9 cellular contexts compared by ENCODE assay signal in genomic region chr3:15325228-15325627, GRCh38. TPM values are rescaled to one million over a fixed set of nuclear protein-coding genes. Genes with fewer than 3 reads are reported as not detected.
DNase-seq lines count a peak whose midpoint lies in the region; ATAC-seq and TF ChIP-seq lines count a peak whose summit lies in the region.
"Had no signal": no experiment of that assay in that cellular context is flagged by ENCODE, and none has a peak within 500 bp of the region (broad histone marks: within the 10 kb centered on the region; RNA-seq: fewer than 3 reads in every experiment).

No MANE protein-coding gene starts in this region.

- no peaks in the 10 kb centered on the region for H3K27me3 Mint-ChIP-seq in CD4-positive, alpha-beta T cell

- CTCF ChIA-PET in CD4-positive, alpha-beta T cell (lab: Charles Lee) = interaction anchor here (0.6 to 1.5 kb wide), 2 partner anchors 41 to 55 kb away, joined by 3 read pairs; no protein-coding TSS in a partner anchor
- CTCF ChIA-PET in PC-3 (lab: Charles Lee) = interaction anchor here (0.7 kb wide), 1 partner anchor 41 kb away, joined by 3 read pairs; no protein-coding TSS in a partner anchor

- H3K36me3 ChIP-seq in PC-3 (ENCODE audit: low read depth, low read length) (no peaks in the 10 kb centered on the region), parathyroid adenoma (ENCODE audit: control insufficient read depth, insufficient read depth, low read length) (no peaks in the 10 kb centered on the region)

- H3K4me3 Mint-ChIP-seq in CD4-positive, alpha-beta T cell = no peak overlapping the region

- intact Hi-C loops in CD4-positive, alpha-beta T cell (cut with DNase I, micrococcal nuclease) = no loop called here
- intact Hi-C loops in PC-3 (cut with micrococcal nuclease) = no loop called here

- BruUV-seq in PC-3 (replicated peaks; lab: Mats Ljungman, UMichigan) = no TSS peak

- ATAC-seq in CD4-positive, alpha-beta T cell (ENCODE audit: poor library complexity) = no peak
- ATAC-seq in PC-3 (peak; percentile 34), HG03025 (IDR thresholded peaks at IDR 0.05; ENCODE audit: low FRiP score, unreplicated experiment) (no peak)

- no peak for DNase-seq in CD4-positive, alpha-beta T cell
- DNase-seq in PC-3 (peak; percentile 76), epithelial cell of esophagus (ENCODE audit: low read depth) (peak; percentile 29), NCI-H526 (lab: John Stamatoyannopoulos, UW) (no peak), foreskin melanocyte (no peak), T-helper 2 cell (no peak)
- DNase-seq: DMS79 treated with DMSO at 0.1 percent for 48 hours had no signal

- POLR2A ChIA-PET in CD4-positive, alpha-beta T cell (lab: Charles Lee) = no interaction called here
- POLR2A ChIA-PET in PC-3 (lab: Charles Lee; ENCODE audit: unreplicated experiment) = no interaction called here

- H4K20me1 ChIP-seq in PC-3 (ENCODE audit: low read length) = no peaks in the 10 kb centered on the region

- peak overlapping the region; percentile 38 for H3K4me2 ChIP-seq in PC-3 (ENCODE audit: low read length)
- peak overlapping the region; percentile 7 for H3K4me2 ChIP-seq in parathyroid adenoma (ENCODE audit: low read length)

- no peak overlapping the region for H3K4me3 ChIP-seq in PC-3 (ENCODE audit: low read length)
- H3K4me3 ChIP-seq in epithelial cell of esophagus (ENCODE audit: low read length) = no peak overlapping the region
- no peak overlapping the region for H3K4me3 ChIP-seq in parathyroid adenoma (ENCODE audit: low read depth, low read length)

- H3K9me3 Mint-ChIP-seq in CD4-positive, alpha-beta T cell = no peaks in the 10 kb centered on the region

- H3K27ac ChIP-seq in CD4-positive, alpha-beta T cell (ENCODE audit: low read depth, low read length) = no peak overlapping the region
- H3K27ac ChIP-seq in PC-3 (ENCODE audit: low read length) (peak overlapping the region; percentile 45), parathyroid adenoma (peak overlapping the region; percentile 90)

- peaks cover 89% of the 10 kb centered on the region for H3K4me1 Mint-ChIP-seq in CD4-positive, alpha-beta T cell (ENCODE audit: low read depth)

- H3K27ac Mint-ChIP-seq in CD4-positive, alpha-beta T cell = peak overlapping the region; percentile 73

- peaks cover 56% of the 10 kb centered on the region for H3K4me1 ChIP-seq in PC-3 (ENCODE audit: insufficient read depth, low read length)
- H3K4me1 ChIP-seq in parathyroid adenoma = peaks cover 71% of the 10 kb centered on the region

- peaks cover 45% of the 10 kb centered on the region for H3K79me2 ChIP-seq in PC-3 (ENCODE audit: low read length)
- peaks cover 26% of the 10 kb centered on the region for H3K79me2 ChIP-seq in parathyroid adenoma

- H3F3A ChIP-seq in PC-3 (ENCODE audit: low read length, unreplicated experiment) = peaks cover 6% of the 10 kb centered on the region

- TF ChIP-seq CTCF in CD4-positive, alpha-beta T cell (IDR thresholded peaks at IDR 0.05) = no peak
- no peak for TF ChIP-seq CTCF in PC-3 (conservative IDR thresholded peaks at IDR 0.05; ENCODE audit: low read depth, low read length)
- TF ChIP-seq CTCF in epithelial cell of esophagus (IDR thresholded peaks at IDR 0.05; ENCODE audit: insufficient read depth, low read depth, low read length, missing control alignments) = no peak
- TF ChIP-seq CTCF in parathyroid adenoma (IDR thresholded peaks at IDR 0.05) = no peak

- no peak overlapping the region for H2AFZ ChIP-seq in PC-3 (ENCODE audit: low read length)
- H2AFZ ChIP-seq in parathyroid adenoma = no peak overlapping the region

- no peaks in the 10 kb centered on the region for H3K9me2 ChIP-seq in PC-3 (replicated peaks; ENCODE audit: low read length)

- no peak overlapping the region for H3K9ac ChIP-seq in PC-3 (ENCODE audit: low read length)
- no peak overlapping the region for H3K9ac ChIP-seq in parathyroid adenoma

- no peaks in the 10 kb centered on the region for H3K27me3 ChIP-seq in CD4-positive, alpha-beta T cell (ENCODE audit: control insufficient read depth, insufficient read depth, low read length)
- H3K27me3 ChIP-seq in PC-3 (ENCODE audit: low read length) (no peaks in the 10 kb centered on the region), parathyroid adenoma (ENCODE audit: control insufficient read depth, insufficient read depth, low read length) (no peaks in the 10 kb centered on the region)

- peaks cover 80% of the 10 kb centered on the region for H3K36me3 Mint-ChIP-seq in CD4-positive, alpha-beta T cell (ENCODE audit: low read depth)

- no peaks in the 10 kb centered on the region for H3K9me3 ChIP-seq in CD4-positive, alpha-beta T cell (ENCODE audit: control insufficient read depth, low read length)
- no peaks in the 10 kb centered on the region for H3K9me3 ChIP-seq in PC-3 (ENCODE audit: low read length)
- no peaks in the 10 kb centered on the region for H3K9me3 ChIP-seq in parathyroid adenoma (ENCODE audit: control insufficient read depth, low read length)

RNA-seq across cellular contexts. Expression of gene SH3BP5, which starts 7.2 kb away (rescaled TPM):
- 10 to 100 TPM; 16.8 to 17.7 TPM for total RNA-seq in CD4-positive, alpha-beta T cell
- total RNA-seq in PC-3 (2014; rRNA removed) = 21.2 and 23.0 TPM in 2 replicates

Comparison
In these comparisons a context has a peak if more than half of its experiments do, and no peak if none do; other contexts are left out.
1. DNase-seq: peak in PC-3 (single experiment) and epithelial cell of esophagus (single experiment); none in CD4-positive, alpha-beta T cell (0 of 10), NCI-H526 (0 of 2), foreskin melanocyte (single experiment) and T-helper 2 cell (0 of 5).